In the genomic region with DNA sequence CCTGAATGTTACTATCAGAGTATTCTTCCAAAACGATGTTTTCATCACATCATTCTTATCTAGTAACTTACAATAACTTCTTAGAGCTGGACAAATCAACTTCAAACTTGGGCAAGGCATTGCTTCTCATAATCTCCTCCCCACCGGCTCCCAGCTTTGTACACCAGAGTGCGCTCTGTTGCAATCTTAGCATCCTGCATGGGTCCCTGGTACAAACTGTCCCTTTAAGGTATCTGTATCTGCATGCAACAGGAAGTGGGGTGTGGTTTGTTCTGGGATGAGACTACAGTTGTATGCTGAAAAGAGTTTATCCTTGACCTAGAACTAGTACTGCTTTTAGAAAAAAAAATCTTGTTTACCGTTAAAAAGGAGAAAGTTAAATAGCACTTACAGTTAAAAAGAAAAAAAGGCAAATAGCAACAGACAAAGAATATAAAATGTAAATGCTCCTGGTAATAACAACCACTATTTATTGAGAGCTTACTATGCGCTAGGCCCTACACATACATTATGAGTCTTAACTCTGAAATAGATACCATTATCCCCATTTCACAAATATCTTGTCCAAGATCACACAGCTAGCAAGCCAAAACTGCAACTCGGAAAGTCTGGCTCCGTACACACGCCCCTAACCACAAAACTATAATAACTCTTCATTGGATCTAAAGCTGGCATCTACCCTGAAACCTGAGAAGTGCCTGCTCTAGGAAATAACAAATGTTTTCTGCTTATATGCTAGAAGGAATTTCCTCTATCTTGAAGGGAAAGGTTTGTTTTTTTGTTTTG, we compare ENCODE assay signal across 8 cellular contexts. TPM values are rescaled to one million over a fixed set of nuclear protein-coding genes. Genes with fewer than 3 reads are reported as not detected.
DNase-seq lines count a peak whose midpoint lies in the region; ATAC-seq and TF ChIP-seq lines count a peak whose summit lies in the region.

No MANE protein-coding gene starts in this region.

- CTCF ChIA-PET in activated CD8-positive, alpha-beta T cell treated with anti-CD3 and anti-CD28 coated beads for 36 hours (lab: Charles Lee): interaction anchor here (0.6 to 3.8 kb wide), 38 partner anchors 9 to 294 kb away, joined by 3 to 30 read pairs (median 5); partner anchors contain the start of genes CITED2, HECA and TXLNB

- peaks cover 16% of the 10 kb centered on the region for H3K36me3 Mint-ChIP-seq in activated CD8-positive, alpha-beta T cell treated with anti-CD3 and anti-CD28 coated beads for 36 hours (ENCODE audit: low read depth)

- H3K4me2 ChIP-seq in osteoblast (ENCODE audit: insufficient read depth, low read length): no peak overlapping the region

- no peaks in the 10 kb centered on the region for H3K9me3 ChIP-seq in osteoblast (ENCODE audit: low read depth, low read length)
- H3K9me3 ChIP-seq in aorta (ENCODE audit: control insufficient read depth, low read length): no peaks in the 10 kb centered on the region

- H3K36me3 ChIP-seq in osteoblast (ENCODE audit: insufficient read depth, low read length) (no peaks in the 10 kb centered on the region), aorta (ENCODE audit: control insufficient read depth in 1 of 2, insufficient read depth in 2 of 2, low read length in 1 of 2) (no peaks in the 10 kb centered on the region)

- no peaks in the 10 kb centered on the region for H4K20me1 ChIP-seq in osteoblast (ENCODE audit: insufficient read depth, low read length)

- H3K4me3 ChIP-seq in osteoblast (ENCODE audit: insufficient read depth, low read length) (no peak overlapping the region), aorta (ENCODE audit: low read length in 2 of 2) (no peak overlapping the region)

- H2AFZ ChIP-seq in osteoblast (ENCODE audit: low read length): peak overlapping the region; percentile 25

- peak overlapping the region; percentile 96 for H3K27ac Mint-ChIP-seq in activated CD8-positive, alpha-beta T cell treated with anti-CD3 and anti-CD28 coated beads for 36 hours

- TF ChIP-seq CTCF in activated CD8-positive, alpha-beta T cell treated with anti-CD3 and anti-CD28 coated beads for 36 hours (IDR thresholded peaks at IDR 0.05): peak; percentile 66
- TF ChIP-seq CTCF in osteoblast (IDR thresholded peaks at IDR 0.05; ENCODE audit: extremely low read depth, low read depth, low read length): peak; percentile 52

- H3K27me3 ChIP-seq in osteoblast (ENCODE audit: insufficient read depth, low read length): no peaks in the 10 kb centered on the region
- no peaks in the 10 kb centered on the region for H3K27me3 ChIP-seq in aorta (ENCODE audit: control insufficient read depth in 1 of 2, insufficient read depth in 2 of 2, low read length in 1 of 2)

- H3K79me2 ChIP-seq in osteoblast (ENCODE audit: insufficient read depth, low read length): no peaks in the 10 kb centered on the region

- peak; percentile 100 for ATAC-seq in GM18858 (IDR thresholded peaks at IDR 0.05; ENCODE audit: unreplicated experiment)
- peak; percentile 100 for ATAC-seq in HG03025 (IDR thresholded peaks at IDR 0.05; ENCODE audit: low FRiP score, unreplicated experiment)
- peak; percentile 96 for ATAC-seq in activated CD8-positive, alpha-beta T cell treated with anti-CD3 and anti-CD28 coated beads for 36 hours
- peak; percentile 99 for ATAC-seq in esophagus mucosa
- ATAC-seq in aorta (ENCODE audit: low FRiP score): peak; percentile 76

- no peaks in the 10 kb centered on the region for H3K27me3 Mint-ChIP-seq in activated CD8-positive, alpha-beta T cell treated with anti-CD3 and anti-CD28 coated beads for 36 hours

- intact Hi-C loops in activated CD8-positive, alpha-beta T cell treated with anti-CD3 and anti-CD28 coated beads for 36 hours (cut with micrococcal nuclease): loop anchor here (1.0 to 2.0 kb wide), 2 partner anchors 40 to 239 kb away; no protein-coding TSS in a partner anchor
- intact Hi-C loops in aorta (cut with DNase I): no loop called here

- H3K4me3 Mint-ChIP-seq in activated CD8-positive, alpha-beta T cell treated with anti-CD3 and anti-CD28 coated beads for 36 hours: peak overlapping the region; percentile 53

- WGBS in aorta, 2 donors: 61 to 74% methylated on average over 8 of the region's 8 CpGs

- peaks cover 17% of the 10 kb centered on the region for H3K4me1 ChIP-seq in osteoblast (ENCODE audit: insufficient read depth, low read length)
- peaks cover 0 to 2% of the 10 kb centered on the region in 2 donors for H3K4me1 ChIP-seq in aorta (ENCODE audit: control insufficient read depth in 1 of 2, insufficient read depth in 2 of 2, low read length in 2 of 2)

- H3K27ac ChIP-seq in osteoblast (ENCODE audit: low read depth, low read length): no peak overlapping the region
- no peak overlapping the region for H3K27ac ChIP-seq in aorta (ENCODE audit: low read depth in 1 of 2, low read length in 2 of 2)

- POLR2A ChIA-PET in activated CD8-positive, alpha-beta T cell treated with anti-CD3 and anti-CD28 coated beads for 36 hours (lab: Charles Lee): interaction anchor here (0.6 to 1.8 kb wide), 10 partner anchors 9 to 250 kb away, joined by 3 to 11 read pairs (median 4); partner anchors contain the start of gene HECA

- DNase-seq in AG08395 (ENCODE audit: low spot score) (peak; percentile 63), NCI-H69 (lab: John Stamatoyannopoulos, UW) (peak; percentile 89), osteoblast (ENCODE audit: insufficient read length, low spot score, missing footprints) (no peak), aorta (peak in 1 of 2 donors; percentile 69)
- DNase-seq in activated CD8-positive, alpha-beta T cell treated with anti-CD3 and anti-CD28 coated beads for 36 hours: peak; percentile 91

- peaks cover 49% of the 10 kb centered on the region for H3K4me1 Mint-ChIP-seq in activated CD8-positive, alpha-beta T cell treated with anti-CD3 and anti-CD28 coated beads for 36 hours (ENCODE audit: low read depth)

- H3K9me3 Mint-ChIP-seq in activated CD8-positive, alpha-beta T cell treated with anti-CD3 and anti-CD28 coated beads for 36 hours: peaks cover 18% of the 10 kb centered on the region

RNA-seq across cellular contexts. Expression of gene HECA, which starts 9.8 kb away (rescaled TPM):
- total RNA-seq in activated CD8-positive, alpha-beta T cell treated with anti-CD3 and anti-CD28 coated beads for 36 hours: 10 to 100 TPM; 45.4 to 47.1 TPM
- total RNA-seq in esophagus mucosa (23.6 TPM), osteoblast (50.1 and 53.9 TPM in 2 replicates), aorta (10 to 100 TPM; 47.4 to 53.2 TPM)
- polyA plus RNA-seq in aorta: 10 to 100 TPM; 12.4 to 28.7 TPM
